Comparison of ENCODE assay signal across 22 cellular contexts in genomic region chr10:81136261-81136660, GRCh38.
DNase-seq lines count a peak whose midpoint lies in the region; ATAC-seq and TF ChIP-seq lines count a peak whose summit lies in the region.
"Had no signal": no experiment of that assay in that cellular context is flagged by ENCODE, and none has a peak within 500 bp of the region (broad histone marks: within the 10 kb centered on the region; RNA-seq: fewer than 3 reads in every experiment).

No MANE protein-coding gene starts in this region.

- ATAC-seq in GM18505 (IDR thresholded peaks at IDR 0.05; ENCODE audit: unreplicated experiment) (peak; percentile 30), GM19397 (IDR thresholded peaks at IDR 0.05; ENCODE audit: unreplicated experiment) (peak; percentile 32), HG02678 (IDR thresholded peaks at IDR 0.05; ENCODE audit: unreplicated experiment) (peak; percentile 34), HG03354 (IDR thresholded peaks at IDR 0.05; ENCODE audit: poor library complexity, severe bottlenecking, unreplicated experiment) (peak; percentile 44)
- ATAC-seq: HCT116; K562; left ventricle myocardium superior; natural killer cell treated with Interleukin-12 subunit alpha and Interleukin-12 subunit beta and Interleukin-15 and Interleukin-18, amount 100 ng/mL, for 72 hours; pancreas; right lobe of liver had no signal

- no peak for TF ChIP-seq POLR2A in GM18505 (IDR thresholded peaks at IDR 0.05; ENCODE audit: borderline replicate concordance, extremely low read depth, insufficient read depth, insufficient read length)

- DNase-seq in NOMO-1 treated with dmso at 0.1 percent for 144 hours (lab: John Stamatoyannopoulos, UW; ENCODE audit: unreplicated experiment) (no peak), NCI-H2171 treated with DMSO at 0.1 percent for 48 hours (lab: John Stamatoyannopoulos, UW) (no peak)
- DNase-seq in stimulated activated CD4-positive, alpha-beta T cell treated with anti-CD3 and anti-CD28 coated beads, Interleukin-4, amount 100 ng/mL, for 1 hour, result no peak
- DNase-seq in stimulated activated CD4-positive, alpha-beta T cell treated with anti-CD3 and anti-CD28 coated beads, Interleukin-1b, Interleukin-23, amount 100 ng/mL, for 48 hours, result no peak
- DNase-seq: activated CD4-positive, alpha-beta T cell treated with anti-CD3 and anti-CD28 coated beads, Interleukin-2, amount 50 U/mL, for 4 hours; activated gamma-delta T cell treated with Interleukin-2 at 50 U/mL for 16 hours; left ventricle myocardium superior; midbrain; NCI-H1930; NCI-H446; pancreas; right lobe of liver; substantia nigra; T-helper 2 cell; uterus had no signal
